8 cellular contexts compared by ENCODE assay signal in genomic region chr1:167057297-167057688, GRCh38. TPM values are rescaled to one million over a fixed set of nuclear protein-coding genes. Genes with fewer than 3 reads are reported as not detected.
DNase-seq lines count a peak whose midpoint lies in the region; ATAC-seq, FAIRE-seq and TF ChIP-seq lines count a peak whose summit lies in the region.

No MANE protein-coding gene starts in this region.

- peak overlapping the region; percentile 18; the same call in 1 of the 2 replicates for H3K9ac ChIP-seq in OCI-LY3 (ENCODE audit: low read length)

- peak overlapping the region; percentile 65 for H3K4me3 ChIP-seq in OCI-LY3 (ENCODE audit: low read length)
- no peak overlapping the region for H3K4me3 ChIP-seq in bronchial epithelial cell (ENCODE audit: low read depth, low read length)
- H3K4me3 ChIP-seq in lung: no peak overlapping the region

- no peak for FAIRE-seq in bronchial epithelial cell (lab: Jason Lieb, UNC)

- H3K4me1 ChIP-seq in OCI-LY3 (ENCODE audit: low read length) (peaks cover 21% of the 10 kb centered on the region), lung (ENCODE audit: control insufficient read depth in 2 of 2, insufficient read depth in 2 of 2, low read length in 2 of 2) (peaks cover 0 to 2% of the 10 kb centered on the region in 2 donors)

- H4K20me1 ChIP-seq in OCI-LY3 (ENCODE audit: insufficient read depth, low read length): no peaks in the 10 kb centered on the region

- DNase-seq in G401 (ENCODE audit: low spot score): peak; percentile 87
- DNase-seq in Kasumi-1 (lab: John Stamatoyannopoulos, UW): peak; percentile 67 to 77
- peak; percentile 41 for DNase-seq in bronchial epithelial cell (ENCODE audit: low read depth)
- no peak for DNase-seq in lung (ENCODE audit: low spot score)
- no peak for DNase-seq in AG20443 (ENCODE audit: low spot score)

- no peaks in the 10 kb centered on the region for H3K36me3 ChIP-seq in OCI-LY3 (replicated peaks; ENCODE audit: low read depth, low read length)
- no peaks in the 10 kb centered on the region for H3K36me3 ChIP-seq in bronchial epithelial cell (ENCODE audit: control insufficient read depth, insufficient read depth, low read length)
- H3K36me3 ChIP-seq in lung (ENCODE audit: control insufficient read depth in 2 of 2, insufficient read depth in 2 of 2, low read length in 2 of 2): no peaks in the 10 kb centered on the region

- WGBS in lung, 2 donors: 39 to 49% methylated on average over 6 of the region's 6 CpGs

- H3K79me2 ChIP-seq in OCI-LY3 (ENCODE audit: low read length): no peaks in the 10 kb centered on the region

- in situ Hi-C loops in G401 (cut with HindIII; ENCODE audit: low sequenced_read_pairs): loop anchor here (25.0 kb wide), 1 partner anchor 355 kb away; no protein-coding TSS in a partner anchor

- TF ChIP-seq CTCF in OCI-LY3 (IDR thresholded peaks at IDR 0.05; ENCODE audit: low read depth, low read length) (peak; percentile 91), bronchial epithelial cell (IDR thresholded peaks at IDR 0.05; ENCODE audit: insufficient read depth, low read length, severe bottlenecking) (peak; percentile 63), lung (IDR thresholded peaks at IDR 0.05; ENCODE audit: control extremely low read depth, extremely low read depth) (peak; percentile 12)

- peak overlapping the region; percentile 80 for H3K4me2 ChIP-seq in OCI-LY3 (ENCODE audit: low read length)

- ATAC-seq in GM21576 (IDR thresholded peaks at IDR 0.05; ENCODE audit: unreplicated experiment) (peak; percentile 52), lung (ENCODE audit: insufficient read depth, low FRiP score) (no peak), GM21447 (IDR thresholded peaks at IDR 0.05; ENCODE audit: unreplicated experiment) (no peak)

- no peaks in the 10 kb centered on the region for H3K27me3 ChIP-seq in OCI-LY3 (ENCODE audit: low read depth, low read length)
- no peaks in the 10 kb centered on the region for H3K27me3 ChIP-seq in bronchial epithelial cell (ENCODE audit: control insufficient read depth, insufficient read depth, low read length)
- no peaks in the 10 kb centered on the region for H3K27me3 ChIP-seq in lung (ENCODE audit: control insufficient read depth, insufficient read depth)

- H3K27ac ChIP-seq in OCI-LY3 (ENCODE audit: low read length) (peak overlapping the region; percentile 3; the same call in 1 of the 2 replicates), lung (ENCODE audit: low read depth in 1 of 2, low read length in 1 of 2) (no peak overlapping the region)

- peak overlapping the region; percentile 67 for H2AFZ ChIP-seq in OCI-LY3 (ENCODE audit: low read depth, low read length)

- H3K9me3 ChIP-seq in OCI-LY3 (ENCODE audit: insufficient read depth, low read length): no peaks in the 10 kb centered on the region
- H3K9me3 ChIP-seq in lung (ENCODE audit: control insufficient read depth in 2 of 2, insufficient read depth in 1 of 2, low read length in 1 of 2): no peaks in the 10 kb centered on the region

RNA-seq across cellular contexts. Expression of gene GPA33, which starts 32.9 kb away (rescaled TPM):
- total RNA-seq in G401 (2014; rRNA removed; shearing (Covaris generic)): 0.12 and 1.1 TPM in 2 replicates
- total RNA-seq in bronchial epithelial cell (not detected in 2 replicates), lung (1 to 10 TPM in 1 of 2 donors, under 1 TPM in 1; 0.26 to 1.5 TPM)
- under 1 TPM; 0.69 to 0.71 TPM for polyA plus RNA-seq in lung

RNA-seq across cellular contexts. Expression of gene STYXL2, which starts 36.6 kb away (rescaled TPM):
- total RNA-seq in G401 (2014; rRNA removed; shearing (Covaris generic)): 0.10 and 0.68 TPM in 2 replicates
- total RNA-seq in bronchial epithelial cell: not detected in 2 replicates
- total RNA-seq in lung: under 1 TPM; 0.09 to 0.57 TPM
- polyA plus RNA-seq in lung: under 1 TPM; 0.02 to 0.08 TPM

Comparison
In these comparisons a context has a peak if more than half of its experiments do, and no peak if none do; other contexts are left out.
1. DNase-seq: peak in G401 (single experiment), Kasumi-1 (2 of 2) and bronchial epithelial cell (single experiment); none in lung (single experiment) and AG20443 (single experiment).
2. CTCF ChIP-seq: peak in every context shown above with its lines; median percentile 91 in OCI-LY3; 63 in bronchial epithelial cell; 12 in lung.